In genomic region chr3:194346621-194347020, GRCh38 we compare ENCODE assay signal across 21 cellular contexts. TPM values are rescaled to one million over a fixed set of nuclear protein-coding genes. Genes with fewer than 3 reads are reported as not detected.
DNase-seq lines count a peak whose midpoint lies in the region; ATAC-seq, FAIRE-seq and TF ChIP-seq lines count a peak whose summit lies in the region.
"Had no signal": no experiment of that assay in that cellular context is flagged by ENCODE, and none has a peak within 500 bp of the region (broad histone marks: within the 10 kb centered on the region; RNA-seq: fewer than 3 reads in every experiment).

No MANE protein-coding gene starts in this region.

- TF ChIP-seq CTCF in GM12878 (IDR thresholded peaks at IDR 0.05 in 2 of 3, conservative IDR thresholded peaks at IDR 0.05 in 1 of 3; ENCODE audit: control insufficient read depth in 2 of 3, extremely low read depth in 1 of 3, insufficient read depth in 1 of 3, low read depth in 3 of 3, low read length in 3 of 3) (no peak), GM13977 (IDR thresholded peaks at IDR 0.05; ENCODE audit: extremely low read depth, insufficient read depth, missing control alignments) (no peak)
- TF ChIP-seq CTCF in CD8-positive, alpha-beta T cell (IDR thresholded peaks at IDR 0.05) = no peak

- H2BK15ac ChIP-seq in mesenchymal stem cell (ENCODE audit: low read depth, poor library complexity, severe bottlenecking) = no peak overlapping the region

- H3K18ac ChIP-seq in mesenchymal stem cell (ENCODE audit: low read depth in 1 of 2, low read length in 2 of 2) = no peak overlapping the region

- no peaks in the 10 kb centered on the region for H3K79me2 ChIP-seq in GM12878 (ENCODE audit: control insufficient read depth, insufficient read depth, low read length)

- no peak overlapping the region for H3K4ac ChIP-seq in mesenchymal stem cell (ENCODE audit: low read depth in 1 of 2, low read length in 2 of 2)

- no peaks in the 10 kb centered on the region for H3K9me3 ChIP-seq in GM12878 (replicated peaks; ENCODE audit: control insufficient read depth, insufficient read depth, low read length)
- no peaks in the 10 kb centered on the region for H3K9me3 ChIP-seq in mesenchymal stem cell (ENCODE audit: control insufficient read depth, low read length)
- no peaks in the 10 kb centered on the region for H3K9me3 ChIP-seq in CD8-positive, alpha-beta T cell (ENCODE audit: low read length)
- H3K9me3 ChIP-seq: MG63 had no signal

- no TSS peak for BruUV-seq in GM12878 (replicated peaks; lab: Mats Ljungman, UMichigan)

- TF ChIP-seq EP300 in GM12878 (IDR thresholded peaks at IDR 0.05; ENCODE audit: borderline replicate concordance in 1 of 2, control insufficient read depth in 1 of 2, low read depth in 2 of 2, low read length in 2 of 2) = no peak

- TF ChIP-seq RAD21 in GM12878 (IDR thresholded peaks at IDR 0.05; ENCODE audit: insufficient read depth, low read depth, low read length) = no peak

- H3K27me3 Mint-ChIP-seq in activated naive CD8-positive, alpha-beta T cell treated with anti-CD3 and anti-CD28 coated beads, Interleukin-2, amount 50 U/mL, for 24 hours = peaks cover 11% of the 10 kb centered on the region
- H3K27me3 Mint-ChIP-seq in activated naive CD8-positive, alpha-beta T cell treated with anti-CD3 and anti-CD28 coated beads for 36 hours = peaks cover 11% of the 10 kb centered on the region
- no peaks in the 10 kb centered on the region for H3K27me3 Mint-ChIP-seq in activated naive CD4-positive, alpha-beta T cell treated with anti-CD3 and anti-CD28 coated beads for 36 hours (ENCODE audit: low read depth)
- peaks cover 10% of the 10 kb centered on the region for H3K27me3 Mint-ChIP-seq in CD8-positive, alpha-beta T cell (ENCODE audit: low read depth)

- no peak overlapping the region for H3K23ac ChIP-seq in mesenchymal stem cell (ENCODE audit: low read length in 2 of 2)

- H3K4me1 Mint-ChIP-seq in activated naive CD8-positive, alpha-beta T cell treated with anti-CD3 and anti-CD28 coated beads, Interleukin-2, amount 50 U/mL, for 24 hours = peaks cover 1% of the 10 kb centered on the region
- H3K4me1 Mint-ChIP-seq in activated naive CD8-positive, alpha-beta T cell treated with anti-CD3 and anti-CD28 coated beads for 36 hours = peaks cover 5% of the 10 kb centered on the region
- H3K4me1 Mint-ChIP-seq in activated naive CD4-positive, alpha-beta T cell treated with anti-CD3 and anti-CD28 coated beads for 36 hours (ENCODE audit: low read depth) = no peaks in the 10 kb centered on the region
- H3K4me1 Mint-ChIP-seq in CD8-positive, alpha-beta T cell (ENCODE audit: low read depth) = peaks cover 5% of the 10 kb centered on the region

- H2BK120ac ChIP-seq in mesenchymal stem cell (ENCODE audit: low read depth, low read length) = no peak overlapping the region

- H3K27ac ChIP-seq in GM12878 (ENCODE audit: control insufficient read depth, insufficient read depth) = no peak overlapping the region
- H3K27ac ChIP-seq in mesenchymal stem cell (ENCODE audit: low read length, poor library complexity, severe bottlenecking) = no peak overlapping the region
- no peak overlapping the region for H3K27ac ChIP-seq in CD8-positive, alpha-beta T cell (ENCODE audit: low read depth, low read length)

- no peak overlapping the region for H3K4me3 ChIP-seq in GM12878
- no peak overlapping the region for H3K4me3 ChIP-seq in mesenchymal stem cell (ENCODE audit: insufficient read depth in 1 of 2, low read depth in 1 of 2, low read length in 2 of 2)
- no peak overlapping the region for H3K4me3 ChIP-seq in CD8-positive, alpha-beta T cell (ENCODE audit: low read depth, low read length)
- H3K4me3 ChIP-seq: MG63 had no signal

- no peak overlapping the region for H3K27ac Mint-ChIP-seq in activated naive CD8-positive, alpha-beta T cell treated with anti-CD3 and anti-CD28 coated beads, Interleukin-2, amount 50 U/mL, for 24 hours
- no peak overlapping the region for H3K27ac Mint-ChIP-seq in activated naive CD8-positive, alpha-beta T cell treated with anti-CD3 and anti-CD28 coated beads for 36 hours
- H3K27ac Mint-ChIP-seq in activated naive CD4-positive, alpha-beta T cell treated with anti-CD3 and anti-CD28 coated beads for 36 hours = no peak overlapping the region
- no peak overlapping the region for H3K27ac Mint-ChIP-seq in CD8-positive, alpha-beta T cell
- H3K27ac Mint-ChIP-seq: CD4-positive, CD25-positive, alpha-beta regulatory T cell had no signal

- TF ChIP-seq POLR2A in GM12878 (IDR thresholded peaks at IDR 0.05; ENCODE audit: low read depth, low read length) = no peak

- H4K8ac ChIP-seq in mesenchymal stem cell (ENCODE audit: low read length) = no peak overlapping the region

- no peaks in the 10 kb centered on the region for H3K36me3 ChIP-seq in GM12878 (ENCODE audit: control insufficient read depth in 2 of 2, insufficient read depth in 2 of 2, low read length in 1 of 2)
- H3K36me3 ChIP-seq in mesenchymal stem cell (ENCODE audit: control insufficient read depth in 1 of 2, insufficient read depth in 2 of 2, low read depth in 1 of 2, low read length in 2 of 2) = no peaks in the 10 kb centered on the region
- H3K36me3 ChIP-seq in CD8-positive, alpha-beta T cell (ENCODE audit: insufficient read depth, low read length) = no peaks in the 10 kb centered on the region
- H3K36me3 ChIP-seq: MG63 had no signal

- H4K20me1 ChIP-seq in GM12878 (ENCODE audit: control insufficient read depth, insufficient read depth) = no peaks in the 10 kb centered on the region

- H3K9me3 Mint-ChIP-seq in activated naive CD8-positive, alpha-beta T cell treated with anti-CD3 and anti-CD28 coated beads, Interleukin-2, amount 50 U/mL, for 24 hours = no peaks in the 10 kb centered on the region
- no peaks in the 10 kb centered on the region for H3K9me3 Mint-ChIP-seq in activated naive CD8-positive, alpha-beta T cell treated with anti-CD3 and anti-CD28 coated beads for 36 hours
- H3K9me3 Mint-ChIP-seq in activated naive CD4-positive, alpha-beta T cell treated with anti-CD3 and anti-CD28 coated beads for 36 hours = no peaks in the 10 kb centered on the region
- no peaks in the 10 kb centered on the region for H3K9me3 Mint-ChIP-seq in CD8-positive, alpha-beta T cell
- H3K9me3 Mint-ChIP-seq: CD4-positive, CD25-positive, alpha-beta regulatory T cell had no signal

- H2BK5ac ChIP-seq in mesenchymal stem cell (ENCODE audit: low read depth, low read length, poor library complexity, severe bottlenecking) = no peak overlapping the region

- peak; percentile 37 for ATAC-seq in activated naive CD8-positive, alpha-beta T cell treated with anti-CD3 and anti-CD28 coated beads, Interleukin-2, amount 50 U/mL, for 24 hours
- ATAC-seq in GM12878 = peak; percentile 83
- ATAC-seq in CD8-positive, alpha-beta T cell = no peak
- ATAC-seq: HepG2 had no signal

- H2AFZ ChIP-seq in GM12878 (ENCODE audit: control insufficient read depth, low read depth, low read length) (no peak overlapping the region), mesenchymal stem cell (ENCODE audit: low read depth, low read length) (no peak overlapping the region)

- RAD21 ChIA-PET in GM12878 (lab: Charles Lee; ENCODE audit: unreplicated experiment) = interaction anchor here (1.6 kb wide), 1 partner anchor 13 kb away, joined by 5 read pairs; no protein-coding TSS in a partner anchor

- WGBS in GM12878 (ENCODE audit: insufficient coverage, insufficient replicate concordance, low lambda C conversion rate, missing lambda C conversion rate) = 0% methylated on average over 5 of the region's 5 CpGs
- WGBS in mesenchymal stem cell = 92% methylated on average over 4 of the region's 5 CpGs

- no peak overlapping the region for H2BK12ac ChIP-seq in mesenchymal stem cell (ENCODE audit: low read length in 2 of 2)

- no peak overlapping the region for H2AK5ac ChIP-seq in mesenchymal stem cell (ENCODE audit: low read length, severe bottlenecking)

- CTCF ChIA-PET in GM12878 (lab: Yijun Ruan, JAX) = interaction anchor here (0.6 to 5.9 kb wide), 6 partner anchors 12 to 965 kb away, joined by 3 to 64 read pairs (median 4); no protein-coding TSS in a partner anchor
- CTCF ChIA-PET in activated naive CD4-positive, alpha-beta T cell treated with anti-CD3 and anti-CD28 coated beads for 36 hours (lab: Charles Lee) = interaction anchor here (1.2 to 9.5 kb wide), 3 partner anchors 9 to 55 kb away, joined by 3 to 166 read pairs (median 75); partner anchors contain the start of gene GP5
- CTCF ChIA-PET in CD8-positive, alpha-beta T cell (lab: Charles Lee) = interaction anchor here (1.6 to 6.6 kb wide), 3 partner anchors 12 to 60 kb away, joined by 5 to 114 read pairs (median 82); no protein-coding TSS in a partner anchor

- no peaks in the 10 kb centered on the region for H3K79me1 ChIP-seq in mesenchymal stem cell (replicated peaks; ENCODE audit: low read length, poor library complexity, severe bottlenecking)

- in situ Hi-C loops in GM12878 (cut with MboI) = no loop called here
- in situ Hi-C loops in GM13977 (cut with MboI; ENCODE audit: low pct_unique_long_range_greater_than_20kb, low sequenced_read_pairs, unreplicated experiment) = no loop called here

- no peak overlapping the region for H3K9ac ChIP-seq in GM12878 (ENCODE audit: control insufficient read depth, insufficient read depth, low read length)
- peak overlapping the region; percentile 24 for H3K9ac ChIP-seq in mesenchymal stem cell (ENCODE audit: low read length)

- H3K4me1 ChIP-seq in GM12878 (ENCODE audit: control insufficient read depth, insufficient read depth, low read length) (no peaks in the 10 kb centered on the region), mesenchymal stem cell (ENCODE audit: control insufficient read depth, insufficient read depth, low read depth, low read length) (peaks cover 16% of the 10 kb centered on the region)
- no peaks in the 10 kb centered on the region for H3K4me1 ChIP-seq in CD8-positive, alpha-beta T cell (ENCODE audit: insufficient read depth, low read length)

- SMC1A ChIA-PET in GM12878 (lab: Charles Lee; ENCODE audit: uncharacterized antibody, unreplicated experiment) = interaction anchor here (1.6 kb wide), 1 partner anchor 99 kb away, joined by 4 read pairs; no protein-coding TSS in a partner anchor

- intact Hi-C loops in GM12878 (cut with micrococcal nuclease; ENCODE audit: unreplicated experiment) = no loop called here
- intact Hi-C loops in activated naive CD4-positive, alpha-beta T cell treated with anti-CD3 and anti-CD28 coated beads for 36 hours (cut with micrococcal nuclease) = no loop called here
- intact Hi-C loops in CD8-positive, alpha-beta T cell (cut with DNase I, micrococcal nuclease) = no loop called here

- H3K14ac ChIP-seq in mesenchymal stem cell (ENCODE audit: low read length in 2 of 2) = no peak overlapping the region

- FAIRE-seq in GM12878 (lab: Jason Lieb, UNC) = no peak
- FAIRE-seq: G401.6, HepG2 had no signal

- no peak overlapping the region for H3K4me3 Mint-ChIP-seq in activated naive CD8-positive, alpha-beta T cell treated with anti-CD3 and anti-CD28 coated beads, Interleukin-2, amount 50 U/mL, for 24 hours
- H3K4me3 Mint-ChIP-seq in activated naive CD8-positive, alpha-beta T cell treated with anti-CD3 and anti-CD28 coated beads for 36 hours = no peak overlapping the region
- H3K4me3 Mint-ChIP-seq in activated naive CD4-positive, alpha-beta T cell treated with anti-CD3 and anti-CD28 coated beads for 36 hours = no peak overlapping the region
- no peak overlapping the region for H3K4me3 Mint-ChIP-seq in CD8-positive, alpha-beta T cell
- H3K4me3 Mint-ChIP-seq: CD4-positive, CD25-positive, alpha-beta regulatory T cell had no signal

- POLR2A ChIA-PET in GM12878 (lab: Charles Lee) = no interaction called here
- POLR2A ChIA-PET in CD8-positive, alpha-beta T cell (lab: Charles Lee) = no interaction called here

- H3K4me2 ChIP-seq in GM12878 (ENCODE audit: control insufficient read depth, insufficient read depth) (no peak overlapping the region), mesenchymal stem cell (ENCODE audit: low read length, poor library complexity, severe bottlenecking) (no peak overlapping the region)

- no peaks in the 10 kb centered on the region; a peak in 3 of 4 replicates for H3K27me3 ChIP-seq in GM12878 (replicated peaks in 1 of 2; ENCODE audit: control insufficient read depth in 2 of 2, insufficient read depth in 2 of 2, low read length in 1 of 2)
- H3K27me3 ChIP-seq in mesenchymal stem cell (ENCODE audit: control insufficient read depth in 1 of 2, insufficient read depth in 1 of 2, low read length in 2 of 2) = peaks cover 34 to 42% of the 10 kb centered on the region in 2 experiments
- H3K27me3 ChIP-seq in CD8-positive, alpha-beta T cell (ENCODE audit: insufficient read depth, low read length) = no peaks in the 10 kb centered on the region
- H3K27me3 ChIP-seq: MG63 had no signal

- H4K91ac ChIP-seq in mesenchymal stem cell (ENCODE audit: low read length) = no peak overlapping the region

- DNase-seq in activated naive CD8-positive, alpha-beta T cell treated with anti-CD3 and anti-CD28 coated beads, Interleukin-2, amount 50 U/mL, for 24 hours = no peak
- DNase-seq in activated naive CD8-positive, alpha-beta T cell treated with anti-CD3 and anti-CD28 coated beads for 36 hours = no peak
- DNase-seq in GM12878 (ENCODE audit: low read depth, low spot score) (no peak), mesenchymal stem cell (peak; percentile 42), GM13977 (ENCODE audit: low spot score) (no peak), cortex of kidney (lab: John Stamatoyannopoulos, UW) (no peak)
- DNase-seq in activated naive CD4-positive, alpha-beta T cell treated with anti-CD3 and anti-CD28 coated beads for 36 hours = no peak
- DNase-seq in CD8-positive, alpha-beta T cell = no peak
- DNase-seq: AML-193; Calu3; CD4-positive, CD25-positive, alpha-beta regulatory T cell; DMS79; MG63; NCI-H1105; NCI-H187 treated with DMSO at 0.1 percent for 48 hours; NCI-H774 had no signal

- H3K36me3 Mint-ChIP-seq in activated naive CD8-positive, alpha-beta T cell treated with anti-CD3 and anti-CD28 coated beads, Interleukin-2, amount 50 U/mL, for 24 hours (ENCODE audit: low read depth) = no peaks in the 10 kb centered on the region
- H3K36me3 Mint-ChIP-seq in activated naive CD8-positive, alpha-beta T cell treated with anti-CD3 and anti-CD28 coated beads for 36 hours = no peaks in the 10 kb centered on the region
- H3K36me3 Mint-ChIP-seq in activated naive CD4-positive, alpha-beta T cell treated with anti-CD3 and anti-CD28 coated beads for 36 hours (ENCODE audit: low read depth) = no peaks in the 10 kb centered on the region
- H3K36me3 Mint-ChIP-seq in CD8-positive, alpha-beta T cell = no peaks in the 10 kb centered on the region
- H3K36me3 Mint-ChIP-seq: CD4-positive, CD25-positive, alpha-beta regulatory T cell had no signal

RNA-seq across cellular contexts. Expression of gene CPN2, which starts 4.5 kb away (rescaled TPM):
- not detected for total RNA-seq in activated naive CD8-positive, alpha-beta T cell treated with anti-CD3 and anti-CD28 coated beads for 36 hours
- not detected in 2 replicates for total RNA-seq in GM12878 (2013; cell fraction: nucleolus; rRNA removed)
- total RNA-seq in GM12878 (2014; rRNA removed) = not detected in 2 replicates
- total RNA-seq in GM12878 (2014; rRNA removed; fragmentation: Illumina TruSeq; extraction: Trizol) = not detected in 2 replicates
- total RNA-seq in GM12878 (2021) = 0.05 TPM in 1 of 2 replicates, not detected in the other
- polyA plus RNA-seq in GM12878 (2011; ENCODE audit: low read depth) = not detected
- polyA plus RNA-seq in GM12878 (2011; rRNA removed) = not detected in 2 replicates
- not detected in 2 replicates for polyA plus RNA-seq in GM12878 (2011; cell fraction: cytosol; rRNA removed)
- not detected in 2 replicates for polyA plus RNA-seq in GM12878 (2011; cell fraction: nucleus; rRNA removed)
- not detected in 2 replicates for polyA plus RNA-seq in GM12878 (2012)
- polyA plus RNA-seq in GM12878 (2014; fragmentation: Illumina TruSeq; extraction: Trizol) = not detected in 2 replicates
- polyA plus RNA-seq in GM12878 (2014; fragmentation: Nextera tagmentation; extraction: Ambion mirVana) = not detected
- polyA plus RNA-seq in GM12878 (2014; rRNA removed) = not detected in 2 replicates
- polyA plus RNA-seq in GM12878 (2016; fragmentation: Nextera tagmentation; extraction: Ambion mirVana) = not detected
- polyA minus RNA-seq in GM12878 (2011; rRNA and poly(A)+ RNA removed) = not detected in 2 replicates
- not detected in 2 replicates for polyA minus RNA-seq in GM12878 (2011; cell fraction: cytosol; rRNA and poly(A)+ RNA removed)
- not detected in 2 replicates for polyA minus RNA-seq in GM12878 (2011; cell fraction: nucleus; rRNA and poly(A)+ RNA removed)
- not detected for polyA plus RNA-seq in mesenchymal stem cell (2013, experiment 1 of 2)
- not detected for polyA plus RNA-seq in mesenchymal stem cell (2013, experiment 2 of 2)
- not detected for total RNA-seq in activated naive CD4-positive, alpha-beta T cell treated with anti-CD3 and anti-CD28 coated beads for 36 hours
- not detected for total RNA-seq in CD8-positive, alpha-beta T cell
- total RNA-seq: A172; Calu3; CD4-positive, CD25-positive, alpha-beta regulatory T cell; H4; NCI-H460 had no signal
- polyA plus RNA-seq: CD4-positive, CD25-positive, alpha-beta regulatory T cell had no signal

RNA-seq across cellular contexts. Expression of gene LRRC15, which starts 22.9 kb away (rescaled TPM):
- not detected for total RNA-seq in activated naive CD8-positive, alpha-beta T cell treated with anti-CD3 and anti-CD28 coated beads for 36 hours
- total RNA-seq in GM12878 (2013; cell fraction: nucleolus; rRNA removed) = not detected in 2 replicates
- total RNA-seq in GM12878 (2014; rRNA removed) (not detected in 2 replicates), GM12878 (2014; rRNA removed; fragmentation: Illumina TruSeq; extraction: Trizol) (not detected in 2 replicates), GM12878 (2021) (not detected in 2 replicates)
- not detected for polyA plus RNA-seq in GM12878 (2011; ENCODE audit: low read depth)
- polyA plus RNA-seq in GM12878 (2011; rRNA removed) (not detected in 2 replicates), GM12878 (2014; fragmentation: Illumina TruSeq; extraction: Trizol) (not detected in 2 replicates), GM12878 (2014; fragmentation: Nextera tagmentation; extraction: Ambion mirVana) (not detected), GM12878 (2014; rRNA removed) (not detected in 2 replicates), GM12878 (2016; fragmentation: Nextera tagmentation; extraction: Ambion mirVana) (not detected)
- not detected in 2 replicates for polyA plus RNA-seq in GM12878 (2011; cell fraction: cytosol; rRNA removed)
- not detected in 2 replicates for polyA plus RNA-seq in GM12878 (2011; cell fraction: nucleus; rRNA removed)
- polyA plus RNA-seq in GM12878 (2012) = not detected in 2 replicates
- polyA minus RNA-seq in GM12878 (2011; rRNA and poly(A)+ RNA removed) = not detected in 2 replicates
- not detected in 2 replicates for polyA minus RNA-seq in GM12878 (2011; cell fraction: cytosol; rRNA and poly(A)+ RNA removed)
- not detected in 2 replicates for polyA minus RNA-seq in GM12878 (2011; cell fraction: nucleus; rRNA and poly(A)+ RNA removed)
- polyA plus RNA-seq in mesenchymal stem cell (2013, experiment 1 of 2) = 0.55 TPM
- 0.56 TPM for polyA plus RNA-seq in mesenchymal stem cell (2013, experiment 2 of 2)
- not detected for total RNA-seq in activated naive CD4-positive, alpha-beta T cell treated with anti-CD3 and anti-CD28 coated beads for 36 hours
- not detected for total RNA-seq in CD8-positive, alpha-beta T cell
- total RNA-seq: Calu3; CD4-positive, CD25-positive, alpha-beta regulatory T cell; HepG2; NCI-H460 had no signal
- polyA plus RNA-seq: CD4-positive, CD25-positive, alpha-beta regulatory T cell; HepG2 had no signal

RNA-seq across cellular contexts. Expression of gene GP5, which starts 52.4 kb away (rescaled TPM):
- total RNA-seq in activated naive CD8-positive, alpha-beta T cell treated with anti-CD3 and anti-CD28 coated beads for 36 hours = under 1 TPM; 0.80 TPM
- 0.25 TPM in 1 of 2 replicates, not detected in the other for total RNA-seq in GM12878 (2013; cell fraction: nucleolus; rRNA removed)
- not detected in 2 replicates for total RNA-seq in GM12878 (2014; rRNA removed)
- total RNA-seq in GM12878 (2014; rRNA removed; fragmentation: Illumina TruSeq; extraction: Trizol) = not detected in 2 replicates
- 0.05 TPM in 1 of 2 replicates, not detected in the other for total RNA-seq in GM12878 (2021)
- polyA plus RNA-seq in GM12878 (2011; ENCODE audit: low read depth) = not detected
- polyA plus RNA-seq in GM12878 (2011; rRNA removed) = not detected in 2 replicates
- 0.03 TPM in 1 of 2 replicates, not detected in the other for polyA plus RNA-seq in GM12878 (2011; cell fraction: cytosol; rRNA removed)
- polyA plus RNA-seq in GM12878 (2011; cell fraction: nucleus; rRNA removed) = 0.03 and 0.06 TPM in 2 replicates
- polyA plus RNA-seq in GM12878 (2012) = not detected in 2 replicates
- not detected in 2 replicates for polyA plus RNA-seq in GM12878 (2014; fragmentation: Illumina TruSeq; extraction: Trizol)
- polyA plus RNA-seq in GM12878 (2014; fragmentation: Nextera tagmentation; extraction: Ambion mirVana) = not detected
- polyA plus RNA-seq in GM12878 (2014; rRNA removed) = 0.06 TPM in 1 of 2 replicates, not detected in the other
- polyA plus RNA-seq in GM12878 (2016; fragmentation: Nextera tagmentation; extraction: Ambion mirVana) = not detected
- 0.05 TPM in 1 of 2 replicates, not detected in the other for polyA minus RNA-seq in GM12878 (2011; rRNA and poly(A)+ RNA removed)
- polyA minus RNA-seq in GM12878 (2011; cell fraction: cytosol; rRNA and poly(A)+ RNA removed) = not detected in 2 replicates
- polyA minus RNA-seq in GM12878 (2011; cell fraction: nucleus; rRNA and poly(A)+ RNA removed) = 0.12 and 0.57 TPM in 2 replicates
- polyA plus RNA-seq in mesenchymal stem cell (2013, experiment 1 of 2) = 0.03 TPM
- 0.03 TPM for polyA plus RNA-seq in mesenchymal stem cell (2013, experiment 2 of 2)
- under 1 TPM; 0.62 to 0.64 TPM for total RNA-seq in activated naive CD4-positive, alpha-beta T cell treated with anti-CD3 and anti-CD28 coated beads for 36 hours
- total RNA-seq in CD8-positive, alpha-beta T cell = 1 to 10 TPM; 2.5 to 2.8 TPM
- total RNA-seq: H4, HepG2, NCI-H460 had no signal
- polyA plus RNA-seq: HepG2 had no signal
